Comparison of ENCODE assay signal across 8 cellular contexts in genomic region chr5:172697123-172698121, GRCh38. TPM values are rescaled to one million over a fixed set of nuclear protein-coding genes. Genes with fewer than 3 reads are reported as not detected.
DNase-seq lines count a peak whose midpoint lies in the region; ATAC-seq and TF ChIP-seq lines count a peak whose summit lies in the region.

No MANE protein-coding gene starts in this region.

- WGBS in heart left ventricle, 4 donors: 19 to 31% (median 20%) methylated on average over 24 to 36 of the region's 36 CpGs

- peak; percentile 87 for ATAC-seq in activated naive CD8-positive, alpha-beta T cell treated with anti-CD3 and anti-CD28 coated beads, Interleukin-2, amount 50 U/mL, for 24 hours
- peak; percentile 63 to 78 (median 68) for ATAC-seq in heart left ventricle

- no peaks in the 10 kb centered on the region for H3K79me2 ChIP-seq in SU-DHL-6 (ENCODE audit: insufficient read depth, low read length)

- H3K4me2 ChIP-seq in SU-DHL-6 (ENCODE audit: low read depth, low read length, poor library complexity, severe bottlenecking): peak overlapping the region; percentile 40

- no peaks in the 10 kb centered on the region for H3F3A ChIP-seq in SU-DHL-6 (ENCODE audit: insufficient read depth)

- peaks cover 14% of the 10 kb centered on the region for H3K4me1 Mint-ChIP-seq in activated naive CD8-positive, alpha-beta T cell treated with anti-CD3 and anti-CD28 coated beads, Interleukin-2, amount 50 U/mL, for 24 hours
- peaks cover 34% of the 10 kb centered on the region for H3K4me1 Mint-ChIP-seq in type B pancreatic cell (ENCODE audit: unreplicated experiment)

- CTCF ChIA-PET in HEK293T (lab: Yijun Ruan, JAX): interaction anchor here (0.5 to 2.0 kb wide), 20 partner anchors 8 to 706 kb away, joined by 3 to 22 read pairs (median 4); no protein-coding TSS in a partner anchor

- H3K27me3 ChIP-seq in SU-DHL-6 (ENCODE audit: low read length): no peaks in the 10 kb centered on the region
- H3K27me3 ChIP-seq in heart left ventricle: no peaks in the 10 kb centered on the region

- H3K4me3 Mint-ChIP-seq in activated naive CD8-positive, alpha-beta T cell treated with anti-CD3 and anti-CD28 coated beads, Interleukin-2, amount 50 U/mL, for 24 hours: peak overlapping the region; percentile 78
- peak overlapping the region; percentile 85 for H3K4me3 Mint-ChIP-seq in type B pancreatic cell

- H2AFZ ChIP-seq in SU-DHL-6 (ENCODE audit: low read depth, low read length, severe bottlenecking): peak overlapping the region; percentile 36

- H4K20me1 ChIP-seq in SU-DHL-6 (ENCODE audit: low read depth, low read length): no peaks in the 10 kb centered on the region

- peaks cover 5 to 74% (median 65%) of the 10 kb centered on the region in 12 donors for H3K4me1 ChIP-seq in heart left ventricle

- H3K27ac ChIP-seq in SU-DHL-6 (ENCODE audit: low read depth, low read length): no peak overlapping the region
- H3K27ac ChIP-seq in heart left ventricle: peak overlapping the region; percentile 53 to 94 (median 89)

- DNase-seq in GM04503 (ENCODE audit: low read depth): peak; percentile 34
- peak; percentile 90 for DNase-seq in HEK293T (ENCODE audit: extremely low spot score)
- DNase-seq in NCI-H1092 (lab: John Stamatoyannopoulos, UW): peak; percentile 29
- peak; percentile 86 for DNase-seq in activated naive CD8-positive, alpha-beta T cell treated with anti-CD3 and anti-CD28 coated beads, Interleukin-2, amount 50 U/mL, for 24 hours
- DNase-seq in heart left ventricle: peak; percentile 91 to 94 (median 92)
- DNase-seq in pons (ENCODE audit: low spot score): peak; percentile 84
- DNase-seq in type B pancreatic cell (ENCODE audit: extremely low spot score, unreplicated experiment): peak; percentile 86

- peak overlapping the region; percentile 13 for H3K4me3 ChIP-seq in SU-DHL-6 (ENCODE audit: insufficient read depth, low read length, poor library complexity, severe bottlenecking)
- peak overlapping the region; percentile 21 to 70 (median 62) for H3K4me3 ChIP-seq in heart left ventricle

- no peaks in the 10 kb centered on the region for H3K36me3 Mint-ChIP-seq in activated naive CD8-positive, alpha-beta T cell treated with anti-CD3 and anti-CD28 coated beads, Interleukin-2, amount 50 U/mL, for 24 hours (ENCODE audit: low read depth)
- H3K36me3 Mint-ChIP-seq in type B pancreatic cell: no peaks in the 10 kb centered on the region

- H3K9me3 ChIP-seq in SU-DHL-6 (ENCODE audit: insufficient read depth, low read length) (no peaks in the 10 kb centered on the region), heart left ventricle (no peaks in the 10 kb centered on the region)

- H3K9me3 Mint-ChIP-seq in activated naive CD8-positive, alpha-beta T cell treated with anti-CD3 and anti-CD28 coated beads, Interleukin-2, amount 50 U/mL, for 24 hours: no peaks in the 10 kb centered on the region
- no peaks in the 10 kb centered on the region for H3K9me3 Mint-ChIP-seq in type B pancreatic cell

- H3K9me2 ChIP-seq in SU-DHL-6 (replicated peaks; ENCODE audit: insufficient read depth, low read length): no peaks in the 10 kb centered on the region

- intact Hi-C loops in heart left ventricle (cut with DNase I): loop anchor here (1.0 to 10.0 kb wide), 15 partner anchors 31 to 593 kb away; partner anchors contain the start of gene NEURL1B (in 6 of the 10)

- H3K9ac ChIP-seq in SU-DHL-6 (ENCODE audit: low read length): peak overlapping the region; percentile 18; the same call in 1 of the 2 replicates

- TF ChIP-seq CTCF in SU-DHL-6 (IDR thresholded peaks at IDR 0.05; ENCODE audit: insufficient read depth, low read length, poor library complexity, severe bottlenecking) (peak; percentile 82), heart left ventricle (IDR thresholded peaks at IDR 0.05) (peak; percentile 80 to 96 (median 92)), type B pancreatic cell (conservative IDR thresholded peaks at IDR 0.05) (peak; percentile 96)

- TF ChIP-seq POLR2A in heart left ventricle (IDR thresholded peaks at IDR 0.05): peak in 1 of 2 donors; percentile 49

- POLR2A ChIA-PET in HEK293T (lab: Yijun Ruan, JAX): interaction anchor here (0.6 to 1.6 kb wide), 2 partner anchors 215 to 218 kb away, joined by 3 to 4 read pairs; no protein-coding TSS in a partner anchor

- H3K27ac Mint-ChIP-seq in activated naive CD8-positive, alpha-beta T cell treated with anti-CD3 and anti-CD28 coated beads, Interleukin-2, amount 50 U/mL, for 24 hours: peak overlapping the region; percentile 67
- peak overlapping the region; percentile 80 for H3K27ac Mint-ChIP-seq in type B pancreatic cell

- H3K36me3 ChIP-seq in SU-DHL-6 (ENCODE audit: low read length) (no peaks in the 10 kb centered on the region), heart left ventricle (no peaks in the 10 kb centered on the region)

- peaks cover 14% of the 10 kb centered on the region for H3K27me3 Mint-ChIP-seq in activated naive CD8-positive, alpha-beta T cell treated with anti-CD3 and anti-CD28 coated beads, Interleukin-2, amount 50 U/mL, for 24 hours
- peaks cover 20% of the 10 kb centered on the region for H3K27me3 Mint-ChIP-seq in type B pancreatic cell

TF ChIP-seq in HEK293T, 16 proteins besides CTCF, POLR2A, EP300 and RAD21:
- TF ChIP-seq NFRKB (IDR thresholded peaks at IDR 0.05) (no peak), PKNOX1 (IDR thresholded peaks at IDR 0.05) (peak; percentile 58; the same call in 1 of the 2 replicates)

RNA-seq across cellular contexts. Expression of gene NEURL1B, which starts 56.4 kb away (rescaled TPM):
- total RNA-seq in heart left ventricle: 10 to 100 TPM; 16.1 to 47.1 (median 25.8) TPM
- 10 to 100 TPM; 11.8 to 37.9 TPM for polyA plus RNA-seq in heart left ventricle
- total RNA-seq in type B pancreatic cell (ENCODE audit: low replicate concordance): 6.2 and 7.6 TPM in 2 replicates

Comparison
In these comparisons a context has a peak if more than half of its experiments do, and no peak if none do; other contexts are left out.
1. DNase-seq: peak in every context shown above with its lines; median percentile 92 in heart left ventricle; 90 in HEK293T; 86 in activated naive CD8-positive, alpha-beta T cell treated with anti-CD3 and anti-CD28 coated beads, Interleukin-2, amount 50 U/mL, for 24 hours; 86 in type B pancreatic cell; 84 in pons; 34 in GM04503; 29 in NCI-H1092.